Comparison of ENCODE assay signal across 8 cellular contexts in genomic region chrX:68828740-68829593, GRCh38. TPM values are rescaled to one million over a fixed set of nuclear protein-coding genes. Genes with fewer than 3 reads are reported as not detected.
DNase-seq lines count a peak whose midpoint lies in the region; ATAC-seq and TF ChIP-seq lines count a peak whose summit lies in the region.

TSS of gene EFNB1 (plus strand) at chrX:68829021. CDS start at chrX:68829777, 756 bp downstream.

- H3K36me3 Mint-ChIP-seq in natural killer cell treated with Interleukin-12 subunit alpha and Interleukin-12 subunit beta and Interleukin-15 and Interleukin-18, amount 100 ng/mL, for 72 hours, result no peaks in the 10 kb centered on the region

- peak within 1 kb of the TSS; percentile 65 for H3K9ac ChIP-seq in DND-41 (ENCODE audit: low read depth, low read length)

- H3K9me3 ChIP-seq in DND-41 (ENCODE audit: insufficient read depth, low read length, severe bottlenecking), result no peaks in the 10 kb centered on the region

- ATAC-seq in DND-41 (ENCODE audit: insufficient read depth, low read depth) (peak; percentile 92), GM21786 (IDR thresholded peaks at IDR 0.05; ENCODE audit: unreplicated experiment) (peak; percentile 93)
- ATAC-seq in natural killer cell treated with Interleukin-12 subunit alpha and Interleukin-12 subunit beta and Interleukin-15 and Interleukin-18, amount 100 ng/mL, for 72 hours, result peak; percentile 95 to 98

- peak within 1 kb of the TSS; percentile 82 for H3K4me2 ChIP-seq in DND-41 (ENCODE audit: insufficient read depth, low read length)

- DNase-seq in DND-41, result peak; percentile 88
- peak; percentile 77 to 87 for DNase-seq in Kasumi-1 (lab: John Stamatoyannopoulos, UW)
- DNase-seq in RPMI8226, result peak; percentile 95
- peak; percentile 76 for DNase-seq in activated T-helper 9 cell treated with anti-CD3 and anti-CD28 coated beads, Interleukin-2, amount 50 U/mL, for 16 hours (ENCODE audit: low read depth)
- peak; percentile 94 for DNase-seq in fibroblast of peridontal ligament (ENCODE audit: extremely low read depth)
- DNase-seq in natural killer cell treated with Interleukin-12 subunit alpha and Interleukin-12 subunit beta and Interleukin-15 and Interleukin-18, amount 100 ng/mL, for 72 hours (ENCODE audit: low spot score), result peak; percentile 88
- DNase-seq in stimulated activated naive CD4-positive, alpha-beta T cell treated with Interleukin-2 at 50 U/mL for 16 hours (lab: John Stamatoyannopoulos, UW), result peak; percentile 82

- H4K20me1 ChIP-seq in DND-41 (ENCODE audit: insufficient read depth, low read length), result no peaks in the 10 kb centered on the region

- H2AFZ ChIP-seq in DND-41 (ENCODE audit: low read depth, low read length), result peak within 1 kb of the TSS; percentile 90

- TF ChIP-seq CTCF in DND-41 (IDR thresholded peaks at IDR 0.05; ENCODE audit: borderline replicate concordance, extremely low read depth, low read length, poor library complexity, severe bottlenecking), result no peak

- H3K9me3 Mint-ChIP-seq in natural killer cell treated with Interleukin-12 subunit alpha and Interleukin-12 subunit beta and Interleukin-15 and Interleukin-18, amount 100 ng/mL, for 72 hours, result no peaks in the 10 kb centered on the region

- peak within 1 kb of the TSS; percentile 70 for H3K27ac ChIP-seq in DND-41 (ENCODE audit: low read length)

- H3K27me3 ChIP-seq in DND-41 (ENCODE audit: insufficient read depth, low read length, poor library complexity), result no peaks in the 10 kb centered on the region

- peaks cover 0 to 8% of the 10 kb centered on the region in 2 donors for H3K27me3 Mint-ChIP-seq in natural killer cell treated with Interleukin-12 subunit alpha and Interleukin-12 subunit beta and Interleukin-15 and Interleukin-18, amount 100 ng/mL, for 72 hours

- no peaks in the 10 kb centered on the region for H3K36me3 ChIP-seq in DND-41 (ENCODE audit: insufficient read depth, low read length)

- peak within 1 kb of the TSS; percentile 89 for H3K4me3 Mint-ChIP-seq in natural killer cell treated with Interleukin-12 subunit alpha and Interleukin-12 subunit beta and Interleukin-15 and Interleukin-18, amount 100 ng/mL, for 72 hours

- H3K79me2 ChIP-seq in DND-41 (ENCODE audit: insufficient read depth, low read length), result peaks cover 8% of the 10 kb centered on the region

- peaks cover 36% of the 10 kb centered on the region for H3K4me1 ChIP-seq in DND-41 (ENCODE audit: insufficient read depth, low read length)

- peaks cover 6 to 16% of the 10 kb centered on the region in 2 donors for H3K4me1 Mint-ChIP-seq in natural killer cell treated with Interleukin-12 subunit alpha and Interleukin-12 subunit beta and Interleukin-15 and Interleukin-18, amount 100 ng/mL, for 72 hours (ENCODE audit: low read depth in 2 of 2)

- peak within 1 kb of the TSS; percentile 53 to 81; a peak in 3 of 4 replicates for H3K4me3 ChIP-seq in DND-41 (ENCODE audit: low read depth in 1 of 2, low read length in 2 of 2)

- H3K27ac Mint-ChIP-seq in natural killer cell treated with Interleukin-12 subunit alpha and Interleukin-12 subunit beta and Interleukin-15 and Interleukin-18, amount 100 ng/mL, for 72 hours, result no peak within 1 kb of the TSS

RNA-seq across cellular contexts. Expression of gene EFNB1, which starts in this region (rescaled TPM):
- 1 to 10 TPM; 3.4 to 3.9 TPM for total RNA-seq in natural killer cell treated with Interleukin-12 subunit alpha and Interleukin-12 subunit beta and Interleukin-15 and Interleukin-18, amount 100 ng/mL, for 72 hours

Comparison
In these comparisons a context has a peak if more than half of its experiments do, and no peak if none do; other contexts are left out.
1. Peak in every context shown above with its lines: DNase-seq, ATAC-seq, H3K4me3 ChIP-seq and H3K27ac ChIP-seq.